Comparison of ENCODE assay signal across 8 cellular contexts in the genomic region with DNA sequence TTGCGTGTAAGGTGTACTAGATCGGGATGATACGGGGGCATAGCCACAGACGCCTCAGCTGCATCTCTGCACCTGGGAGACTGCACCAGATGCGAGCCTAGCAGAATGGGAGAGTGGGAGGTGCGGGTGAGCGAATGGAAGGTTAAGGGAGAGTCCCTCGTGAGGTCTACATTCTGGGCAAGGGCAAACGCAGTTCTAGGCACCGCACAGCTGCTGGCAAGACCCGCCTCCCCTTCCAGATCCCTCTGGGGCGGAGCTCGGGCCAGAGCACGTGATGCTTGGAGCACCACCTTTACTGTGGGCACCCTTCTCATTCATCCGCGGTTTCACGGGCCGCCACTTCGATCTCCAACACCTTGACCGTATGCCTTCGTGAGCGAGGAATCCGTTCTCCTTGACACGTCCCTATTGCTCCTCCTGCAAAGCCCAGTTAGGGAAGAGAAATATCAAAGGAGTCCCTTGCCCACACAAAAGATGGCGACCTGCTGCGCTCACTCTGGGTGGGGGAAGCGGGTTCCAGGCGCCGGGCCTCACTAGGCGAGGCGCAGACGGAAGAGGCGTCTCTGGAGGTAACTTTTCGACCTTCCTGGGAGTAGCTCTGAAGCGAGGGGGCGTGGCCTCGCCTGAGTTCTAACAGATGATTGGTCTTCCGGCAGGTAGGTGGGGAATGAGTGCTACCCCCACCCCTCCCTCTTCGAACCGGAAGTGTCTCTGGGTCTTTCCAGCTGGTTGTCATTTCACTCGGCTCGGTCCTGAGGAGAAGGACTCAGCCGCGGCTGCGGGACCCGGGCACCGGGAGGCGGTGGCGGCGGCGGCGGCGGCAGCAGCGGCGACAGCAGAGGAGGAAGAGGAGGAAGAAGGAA. TPM values are rescaled to one million over a fixed set of nuclear protein-coding genes. Genes with fewer than 3 reads are reported as not detected.
DNase-seq lines count a peak whose midpoint lies in the region; ATAC-seq and TF ChIP-seq lines count a peak whose summit lies in the region.

Gene CPEB4, plus strand, starts transcription at position 740 of the 863 bp plus-strand sequence. CDS start 1,385 bp downstream, outside the sequence.

- peak within 1 kb of the TSS; percentile 90 for H3K9ac ChIP-seq in KMS-11
- peak within 1 kb of the TSS; percentile 80 for H3K9ac ChIP-seq in muscle layer of colon (ENCODE audit: low read length)

- DNase-seq in DMS53 treated with DMSO at 0.1 percent for 48 hours (lab: John Stamatoyannopoulos, UW; ENCODE audit: unreplicated experiment), result peak; percentile 98
- DNase-seq in Peyer's patch, result peak; percentile 98 to 100 (median 100)
- DNase-seq in activated T-cell treated with anti-CD3 and anti-CD28 coated beads, Interleukin-2, amount 50 U/mL, for 48 hours, result peak; percentile 94 to 95
- DNase-seq in stimulated activated CD8-positive, alpha-beta memory T cell treated with anti-CD3 and anti-CD28 coated beads, Interleukin-7, amount 100 ng/mL, for 24 hours (ENCODE audit: low read depth), result peak; percentile 88

- H3K79me2 ChIP-seq in KMS-11 (ENCODE audit: insufficient read depth, low read depth), result peaks cover 44% of the 10 kb centered on the region

- H3K4me2 ChIP-seq in KMS-11, result peak within 1 kb of the TSS; percentile 73

- peak within 1 kb of the TSS; percentile 85 for H2AFZ ChIP-seq in KMS-11 (ENCODE audit: low read depth)

- H3K4me1 ChIP-seq in KMS-11 (ENCODE audit: low read depth, poor library complexity, severe bottlenecking) (peaks cover 45% of the 10 kb centered on the region), Peyer's patch (peaks cover 0 to 35% (median 10%) of the 10 kb centered on the region in 4 donors), muscle layer of colon (ENCODE audit: insufficient read depth, low read length) (peaks cover 19% of the 10 kb centered on the region)

- TF ChIP-seq CTCF in KMS-11 (conservative IDR thresholded peaks at IDR 0.05; ENCODE audit: low read depth, low read length) (no peak), Peyer's patch (IDR thresholded peaks at IDR 0.05) (peak in 1 of 6 experiments; percentile 9)

- H3K4me3 ChIP-seq in KMS-11 (IDR thresholded peaks at IDR 0.05; ENCODE audit: insufficient read depth, low read depth, low read length), result no peak within 1 kb of the TSS
- H3K4me3 ChIP-seq in Peyer's patch, result peak within 1 kb of the TSS; percentile 67 to 80 (median 70)
- peak within 1 kb of the TSS; percentile 75 to 80 for H3K4me3 ChIP-seq in muscle layer of colon (ENCODE audit: low read depth in 1 of 2, low read length in 2 of 2)

- H3K9me3 ChIP-seq in Peyer's patch (no peaks in the 10 kb centered on the region), muscle layer of colon (ENCODE audit: low read length) (no peaks in the 10 kb centered on the region)

- H3K36me3 ChIP-seq in KMS-11 (ENCODE audit: insufficient read depth), result no peaks in the 10 kb centered on the region
- no peaks in the 10 kb centered on the region for H3K36me3 ChIP-seq in Peyer's patch
- no peaks in the 10 kb centered on the region for H3K36me3 ChIP-seq in muscle layer of colon (ENCODE audit: insufficient read depth, low read length)

- no peaks in the 10 kb centered on the region for H4K20me1 ChIP-seq in KMS-11 (ENCODE audit: insufficient read depth)

- H3K27me3 ChIP-seq in KMS-11 (ENCODE audit: insufficient read depth, low read depth) (no peaks in the 10 kb centered on the region), Peyer's patch (no peaks in the 10 kb centered on the region), muscle layer of colon (ENCODE audit: control insufficient read depth in 1 of 2, insufficient read depth in 2 of 2, low read length in 2 of 2) (no peaks in the 10 kb centered on the region)

- ATAC-seq in GM21737 (IDR thresholded peaks at IDR 0.05; ENCODE audit: unreplicated experiment) (peak; percentile 89), esophagus mucosa (peak; percentile 99)

- TF ChIP-seq POLR2A in Peyer's patch (IDR thresholded peaks at IDR 0.05), result peak; percentile 97 to 98

- H3K27ac ChIP-seq in KMS-11 (peak within 1 kb of the TSS; percentile 78), Peyer's patch (peak within 1 kb of the TSS; percentile 82 to 85 (median 84)), muscle layer of colon (ENCODE audit: low read depth, low read length) (peak within 1 kb of the TSS; percentile 90)

RNA-seq across cellular contexts. Expression of gene CPEB4, which starts in this region (rescaled TPM):
- total RNA-seq in Peyer's patch, result 10 to 100 TPM; 29.7 to 67.0 (median 57.6) TPM
- total RNA-seq in esophagus mucosa, result 38.5 TPM
